8 cellular contexts compared by ENCODE assay signal in the genomic region with DNA sequence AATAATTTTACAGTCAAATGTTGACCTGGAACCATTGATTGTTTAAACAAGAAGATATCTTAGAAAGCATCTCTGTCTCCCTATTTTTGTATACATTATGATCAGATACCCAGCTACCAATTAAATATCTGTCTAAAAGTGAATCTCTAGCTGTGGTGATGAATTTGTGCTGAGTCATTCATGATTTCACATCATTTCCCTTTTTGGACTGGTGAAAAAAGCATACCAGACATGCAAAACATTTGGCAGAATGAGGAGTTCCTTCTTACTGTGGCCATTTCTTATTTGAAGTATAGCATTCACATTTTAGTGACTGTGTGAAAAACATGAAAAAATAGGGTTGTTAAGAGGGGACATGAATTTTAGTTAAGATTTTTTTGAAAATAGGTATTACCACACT.
DNase-seq lines count a peak whose midpoint lies in the region; FAIRE-seq and TF ChIP-seq lines count a peak whose summit lies in the region.

No MANE protein-coding gene starts in this region.

- H3K4me3 Mint-ChIP-seq in HFFc6 (peak overlapping the region; percentile 14), immature natural killer cell (no peak overlapping the region)

- peak; percentile 9 for FAIRE-seq in GM12891 (lab: Jason Lieb, UNC)

- H3K4me1 Mint-ChIP-seq in HFFc6 (ENCODE audit: low read depth): peaks cover 49% of the 10 kb centered on the region
- peaks cover 14 to 17% of the 10 kb centered on the region in 2 donors for H3K4me1 Mint-ChIP-seq in immature natural killer cell

- DNase-seq in GM12891 (ENCODE audit: insufficient read length, low spot score): peak; percentile 8
- DNase-seq in HFFc6: peak; percentile 65
- peak; percentile 35 for DNase-seq in NCI-H226
- DNase-seq in fibroblast of the conjunctiva (ENCODE audit: low read depth): peak; percentile 65
- DNase-seq in DMS153 treated with DMSO at 0.1 percent for 48 hours (lab: John Stamatoyannopoulos, UW; ENCODE audit: unreplicated experiment): no peak
- no peak for DNase-seq in NK-92 treated with Interleukin-12 subunit alpha and Interleukin-12 subunit beta, amount 100 ng/mL, for 24 hours (lab: John Stamatoyannopoulos, UW)
- no peak for DNase-seq in immature natural killer cell
- no peak for DNase-seq in NCI-H1105 treated with DMSO at 0.1 percent for 48 hours (lab: John Stamatoyannopoulos, UW)

- H3K27me3 Mint-ChIP-seq in HFFc6 (ENCODE audit: insufficient read depth) (peaks cover 2% of the 10 kb centered on the region; the same call in 1 of the 2 replicates), immature natural killer cell (ENCODE audit: low read depth in 3 of 3) (no peaks in the 10 kb centered on the region)

- no peak for TF ChIP-seq CTCF in HFFc6 (IDR thresholded peaks at IDR 0.05)

- 0 out of 2 replicates have a peak, but pooled peaks cover 8% of the 10 kb centered on the region for H3K36me3 Mint-ChIP-seq in HFFc6 (ENCODE audit: low read depth)
- H3K36me3 Mint-ChIP-seq in immature natural killer cell: peaks cover 0 to 4% (median 0%) of the 10 kb centered on the region in 3 donors

- H3K27ac Mint-ChIP-seq in HFFc6 (peak overlapping the region; percentile 82), immature natural killer cell (no peak overlapping the region)

- TF ChIP-seq POLR2A in GM12891 (IDR thresholded peaks at IDR 0.05; ENCODE audit: low read depth, low read length): no peak

- no peaks in the 10 kb centered on the region for H3K9me3 Mint-ChIP-seq in HFFc6
- no peaks in the 10 kb centered on the region for H3K9me3 Mint-ChIP-seq in immature natural killer cell

TF ChIP-seq in GM12891, 5 proteins besides CTCF, POLR2A, EP300 and RAD21:
- TF ChIP-seq POLR2AphosphoS5 (IDR thresholded peaks at IDR 0.05; ENCODE audit: low read depth, low read length) (no peak), PAX5 (IDR thresholded peaks at IDR 0.05; ENCODE audit: insufficient read depth, low read length, severe bottlenecking) (no peak), SPI1 (IDR thresholded peaks at IDR 0.05; ENCODE audit: low read depth, low read length) (peak; percentile 77), TAF1 (IDR thresholded peaks at IDR 0.05; ENCODE audit: low read depth, low read length) (no peak), POU2F2 (IDR thresholded peaks at IDR 0.05; ENCODE audit: low read depth, low read length) (no peak)

Comparison
In these comparisons a context has a peak if more than half of its experiments do, and no peak if none do; other contexts are left out.
1. DNase-seq: peak in GM12891 (single experiment), HFFc6 (single experiment), NCI-H226 (single experiment) and fibroblast of the conjunctiva (single experiment); none in DMS153 treated with DMSO at 0.1 percent for 48 hours (single experiment), NK-92 treated with Interleukin-12 subunit alpha and Interleukin-12 subunit beta, amount 100 ng/mL, for 24 hours (single experiment), immature natural killer cell (0 of 3) and NCI-H1105 treated with DMSO at 0.1 percent for 48 hours (single experiment).